In the genomic region with DNA sequence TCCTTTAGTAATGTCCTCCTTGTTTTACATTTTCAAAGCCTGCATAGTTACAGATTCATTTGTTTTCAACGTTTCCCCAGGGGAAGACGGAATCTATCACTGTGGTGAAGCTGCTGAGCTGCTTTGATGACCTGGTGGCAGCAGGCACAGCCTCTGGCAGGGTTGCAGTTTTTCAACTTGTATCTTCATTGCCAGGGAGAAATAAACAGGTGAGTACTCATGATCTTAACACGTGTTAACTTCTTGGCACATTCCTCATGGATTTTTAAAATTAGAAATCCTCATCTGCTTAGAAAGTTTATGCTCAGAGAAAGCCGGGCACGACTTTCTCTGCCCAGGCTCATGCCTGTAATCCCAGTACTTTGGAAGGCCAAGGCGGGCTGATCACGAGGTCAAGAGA, we compare ENCODE assay signal across 17 cellular contexts.
"Had no signal": no experiment of that assay in that cellular context is flagged by ENCODE, and none has a peak within 500 bp of the region (broad histone marks: within the 10 kb centered on the region; RNA-seq: fewer than 3 reads in every experiment).

No MANE protein-coding gene starts in this region.

- H3K27me3 Mint-ChIP-seq: activated CD4-positive, alpha-beta T cell treated with anti-CD3 and anti-CD28 coated beads, Interleukin-2, amount 10 ng/mL, durations not matched to agents 24 days and 14 days; stimulated activated naive B cell treated with anti-CD40 and anti-IgM and Interleukin-4, amounts not matched to agents 10 μg/mL and 1 μg/mL and 100 μg/mL, for 72 hours had no signal

- H3K4me3 Mint-ChIP-seq: activated CD4-positive, alpha-beta T cell treated with anti-CD3 and anti-CD28 coated beads, Interleukin-2, amount 10 ng/mL, durations not matched to agents 24 days and 14 days; activated CD8-positive, alpha-beta T cell treated with anti-CD3 and anti-CD28 coated beads, Interleukin-2, amount 10 ng/mL, durations not matched to agents 7 days and 5 days; activated T-cell treated with anti-CD3 and anti-CD28 coated beads, Interleukin-2, amount 50 U/mL, for 72 hours; neural crest cell; stimulated activated naive B cell treated with anti-CD40 and anti-IgM and Interleukin-4, amounts not matched to agents 10 μg/mL and 1 μg/mL and 100 μg/mL, for 72 hours had no signal

- H3K27me3 ChIP-seq: SJCRH30 had no signal

- H3K4me1 ChIP-seq: SJCRH30 had no signal

- H3K27ac Mint-ChIP-seq: activated CD4-positive, alpha-beta T cell treated with anti-CD3 and anti-CD28 coated beads, Interleukin-2, amount 10 ng/mL, durations not matched to agents 24 days and 14 days; activated CD8-positive, alpha-beta T cell treated with anti-CD3 and anti-CD28 coated beads, Interleukin-2, amount 10 ng/mL, durations not matched to agents 7 days and 5 days; activated T-cell treated with anti-CD3 and anti-CD28 coated beads, Interleukin-2, amount 50 U/mL, for 72 hours; stimulated activated naive B cell treated with anti-CD40 and anti-IgM and Interleukin-4, amounts not matched to agents 10 μg/mL and 1 μg/mL and 100 μg/mL, for 72 hours had no signal

- DNase-seq: activated CD4-positive, alpha-beta T cell treated with anti-CD3 and anti-CD28 coated beads, Interleukin-2, amount 10 ng/mL, durations not matched to agents 24 days and 14 days; activated CD8-positive, alpha-beta memory T cell treated with anti-CD3 and anti-CD28 coated beads, Interleukin-2, amount 50 U/mL, for 4 hours; activated CD8-positive, alpha-beta T cell treated with anti-CD3 and anti-CD28 coated beads, Interleukin-2, amount 10 ng/mL, durations not matched to agents 7 days and 5 days; activated gamma-delta T cell; activated T-cell treated with anti-CD3 and anti-CD28 coated beads, Interleukin-2, amount 50 U/mL, for 72 hours; anterior cingulate cortex; glutamatergic neuron; left colon; midbrain; SJCRH30; stimulated activated CD4-positive, alpha-beta T cell treated with anti-CD3 and anti-CD28 coated beads, Interleukin-15, amount 100 ng/mL, for 24 hours; stimulated activated CD4-positive, alpha-beta T cell treated with anti-CD3 and anti-CD28 coated beads, Interleukin-4, amount 100 ng/mL, for 1 hour; stimulated activated naive B cell treated with anti-CD40 and anti-IgM and Interleukin-4, amounts not matched to agents 10 μg/mL and 1 μg/mL and 100 μg/mL, for 72 hours; T-helper 2 cell had no signal

- H3K27ac ChIP-seq: SJCRH30 had no signal

- ATAC-seq: activated CD8-positive, alpha-beta T cell treated with anti-CD3 and anti-CD28 coated beads, Interleukin-2, amount 10 ng/mL, durations not matched to agents 7 days and 5 days; activated naive CD4-positive, alpha-beta T cell treated with anti-CD3 and anti-CD28 coated beads, Interleukin-2, amount 50 U/mL, for 72 hours; activated T-cell treated with anti-CD3 and anti-CD28 coated beads, Interleukin-2, amount 50 U/mL, for 72 hours; left colon; stimulated activated naive B cell treated with anti-CD40 and anti-IgM and Interleukin-4, amounts not matched to agents 10 μg/mL and 1 μg/mL and 100 μg/mL, for 72 hours had no signal

- H3K4me3 ChIP-seq: SJCRH30, skin epidermis had no signal

- H3K4me1 Mint-ChIP-seq: neural crest cell had no signal
